31 cellular contexts compared by ENCODE assay signal in genomic region chr20:5290596-5290995, GRCh38. TPM values are rescaled to one million over a fixed set of nuclear protein-coding genes. Genes with fewer than 3 reads are reported as not detected.
"Had no signal": no experiment of that assay in that cellular context is flagged by ENCODE, and none has a peak within 500 bp of the region (broad histone marks: within the 10 kb centered on the region; RNA-seq: fewer than 3 reads in every experiment).

No MANE protein-coding gene starts in this region.

- DNase-seq: stimulated activated CD4-positive, alpha-beta T cell treated with anti-CD3 and anti-CD28 coated beads, Interleukin-2, amount 100 ng/mL, for 48 hours; stimulated activated CD4-positive, alpha-beta T cell treated with anti-CD3 and anti-CD28 coated beads, Interleukin-4, amount 100 ng/mL, for 1 hour; stimulated activated CD4-positive, alpha-beta T cell treated with anti-CD3 and anti-CD28 coated beads, Interleukin-4, amount 100 ng/mL, for 24 hours; stimulated activated CD4-positive, alpha-beta T cell treated with anti-CD3 and anti-CD28 coated beads, Interleukin-4, amount 100 ng/mL, for 4 hours; stimulated activated CD8-positive, alpha-beta memory T cell treated with anti-CD3 and anti-CD28 coated beads, Interleukin-4, amount 100 ng/mL, for 48 hours; stimulated activated naive B cell treated with anti-CD40 and anti-IgM and Interleukin-4, amounts not matched to agents 10 μg/mL and 1 μg/mL and 100 μg/mL, for 72 hours; stimulated activated naive CD4-positive, alpha-beta T cell; stimulated activated naive CD4-positive, alpha-beta T cell treated with Interleukin-2 at 50 U/mL for 16 hours; stimulated activated naive CD8-positive, alpha-beta T cell treated with anti-CD3 and anti-CD28 coated beads, Interleukin-15, amount 100 ng/mL, for 72 hours; stimulated activated naive CD8-positive, alpha-beta T cell treated with anti-CD3 and anti-CD28 coated beads, Interleukin-15, Interleukin-2, amounts not matched to agents 100 U/mL and 50 U/mL, for 24 hours; stomach; substantia nigra; testis; thyroid gland; tibial artery; transverse colon; trophoblast cell; upper lobe of left lung; upper lobe of right lung; uterus had no signal

- H3K27me3 ChIP-seq: suprapubic skin, testis, thyroid gland, tibial artery, tibial nerve, transverse colon, upper lobe of left lung, upper lobe of right lung, uterus, vagina had no signal

- H3K36me3 ChIP-seq: stomach, suprapubic skin, thoracic aorta, thyroid gland, tibial artery, tibial nerve, transverse colon, upper lobe of left lung, upper lobe of right lung, uterus, vagina had no signal

- ATAC-seq: stimulated activated effector memory CD8-positive, alpha-beta T cell treated with anti-CD3 and anti-CD28 coated beads, Interleukin-12 subunit alpha, Interleukin-12 subunit beta, amount 100 ng/mL, for 72 hours; stimulated activated memory B cell treated with anti-CD40 and anti-IgM and Interleukin-4, amounts not matched to agents 10 μg/mL and 1 μg/mL and 100 μg/mL, for 72 hours; stimulated activated naive B cell treated with anti-CD40 and anti-IgM and Interleukin-4, amounts not matched to agents 10 μg/mL and 1 μg/mL and 100 μg/mL, for 72 hours; stimulated activated naive CD8-positive, alpha-beta T cell treated with anti-CD3 and anti-CD28 coated beads, Interleukin-15, amount 100 ng/mL, for 72 hours; stimulated activated naive CD8-positive, alpha-beta T cell treated with anti-CD3 and anti-CD28 coated beads, Interleukin-15, Interleukin-2, amounts not matched to agents 100 U/mL and 50 U/mL, for 24 hours; upper lobe of right lung had no signal

- H3K4me1 ChIP-seq: stomach, suprapubic skin, testis, thyroid gland, tibial artery, tibial nerve, transverse colon, upper lobe of left lung, upper lobe of right lung, uterus, vagina had no signal

- H3K4me3 ChIP-seq: stomach, suprapubic skin, testis, thoracic aorta, thyroid gland, tibial artery, tibial nerve, transverse colon, upper lobe of left lung, upper lobe of right lung, uterus, vagina had no signal

- FAIRE-seq: urothelium cell line had no signal

- H3K9me3 ChIP-seq: suprapubic skin, testis, thoracic aorta, thyroid gland, transverse colon, upper lobe of right lung, uterus, vagina had no signal

- H3K27ac ChIP-seq: stomach, suprapubic skin, testis, thoracic aorta, thyroid gland, tibial artery, tibial nerve, transverse colon, upper lobe of left lung, upper lobe of right lung, uterus, vagina had no signal

RNA-seq across cellular contexts. Expression of gene PROKR2, which starts 26.2 kb away (rescaled TPM):
- total RNA-seq: stomach, subcutaneous adipose tissue, suprapubic skin, thoracic aorta, thyroid gland, tibial nerve, transverse colon, upper lobe of left lung, upper lobe of right lung, ureter, urinary bladder, vagina had no signal
- polyA plus RNA-seq: stomach, thymus, urinary bladder had no signal
